Comparison of ENCODE assay signal across 1 cellular context in genomic region chr5:123359454-123359853, GRCh38.
TF ChIP-seq lines count a peak whose summit lies in the region.

No MANE protein-coding gene starts in this region.

TF ChIP-seq in IMR-90, 13 proteins besides CTCF, POLR2A, EP300 and RAD21:
- TF ChIP-seq USF2 (IDR thresholded peaks at IDR 0.05; ENCODE audit: low read depth, low read length) (no peak), MAFK (IDR thresholded peaks at IDR 0.05; ENCODE audit: low read depth, low read length) (no peak), NFE2L2 (IDR thresholded peaks at IDR 0.05; ENCODE audit: low read depth, low read length) (no peak), FOS (IDR thresholded peaks at IDR 0.05; ENCODE audit: low read depth, low read length) (no peak), CEBPB (IDR thresholded peaks at IDR 0.05; ENCODE audit: low read depth, low read length) (no peak), ELK1 (IDR thresholded peaks at IDR 0.05; ENCODE audit: borderline replicate concordance, low read depth, low read length) (no peak), MAZ (IDR thresholded peaks at IDR 0.05; ENCODE audit: borderline replicate concordance, low read depth, low read length) (no peak), BHLHE40 (IDR thresholded peaks at IDR 0.05; ENCODE audit: low read depth, low read length) (no peak)
